In the genomic region with DNA sequence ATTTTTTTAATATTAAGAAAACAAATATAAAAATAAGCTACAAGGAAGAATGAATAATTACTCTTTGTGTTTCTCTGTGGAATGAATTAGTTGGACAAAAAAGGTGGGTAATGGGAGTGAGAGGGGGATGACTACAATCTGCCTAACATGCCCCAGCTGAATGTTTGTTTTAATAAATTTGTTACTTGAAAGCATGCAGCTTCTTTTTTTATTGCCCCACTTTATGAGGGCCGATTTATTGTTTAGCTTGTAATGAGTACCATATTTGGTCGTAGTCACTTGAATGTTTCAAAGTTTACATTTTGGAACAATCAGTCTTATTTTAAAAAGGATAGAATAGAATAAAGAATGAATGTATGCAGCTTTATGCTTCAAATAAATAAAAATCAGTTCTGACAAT, we compare ENCODE assay signal across 9 cellular contexts.
"Had no signal": no experiment of that assay in that cellular context is flagged by ENCODE, and none has a peak within 500 bp of the region (broad histone marks: within the 10 kb centered on the region; RNA-seq: fewer than 3 reads in every experiment).

No MANE protein-coding gene starts in this region.

- H2AFZ ChIP-seq: GM23248 had no signal

- DNase-seq: GM23248, GOT3, H7, IMR-90, KG1 had no signal

- FAIRE-seq: HTR-8/SVneo, K562 had no signal

- H3K4me1 ChIP-seq: HAP-1 had no signal

- H3K9ac ChIP-seq: GM23248 had no signal

- H3K9me3 ChIP-seq: HAP-1 had no signal

- H3K27ac ChIP-seq: GM23248 had no signal

- H3K36me3 ChIP-seq: HAP-1 had no signal

- H3K4me3 ChIP-seq: GM23248, HAP-1, K562 had no signal

- ATAC-seq: HCT116, K562 had no signal
